ENCODE assay signal across 1 cellular context in genomic region chr10:98664329-98665042, GRCh38.
A peak's percentile ranks its signal among the peaks of the same experiment; 100 is the strongest.
TF ChIP-seq lines count a peak whose summit lies in the region.

No MANE protein-coding gene starts in this region.

TF ChIP-seq in HEK293, 187 proteins besides CTCF, POLR2A, EP300 and RAD21 (continued from another document):
- TF ChIP-seq ZNF391 (tag by site-specific recombination; IDR thresholded peaks at IDR 0.05; ENCODE audit: borderline replicate concordance, low read depth) (no peak), ZNF777 (tag by site-specific recombination; IDR thresholded peaks at IDR 0.05; ENCODE audit: borderline replicate concordance) (no peak), ZNF654 (tag by site-specific recombination; IDR thresholded peaks at IDR 0.05; ENCODE audit: low read depth) (peak; percentile 56), ZNF202 (tag by site-specific recombination; IDR thresholded peaks at IDR 0.05; ENCODE audit: borderline replicate concordance) (no peak), MZF1 (tag by site-specific recombination; IDR thresholded peaks at IDR 0.05; ENCODE audit: borderline replicate concordance) (no peak)
